In the genomic region with DNA sequence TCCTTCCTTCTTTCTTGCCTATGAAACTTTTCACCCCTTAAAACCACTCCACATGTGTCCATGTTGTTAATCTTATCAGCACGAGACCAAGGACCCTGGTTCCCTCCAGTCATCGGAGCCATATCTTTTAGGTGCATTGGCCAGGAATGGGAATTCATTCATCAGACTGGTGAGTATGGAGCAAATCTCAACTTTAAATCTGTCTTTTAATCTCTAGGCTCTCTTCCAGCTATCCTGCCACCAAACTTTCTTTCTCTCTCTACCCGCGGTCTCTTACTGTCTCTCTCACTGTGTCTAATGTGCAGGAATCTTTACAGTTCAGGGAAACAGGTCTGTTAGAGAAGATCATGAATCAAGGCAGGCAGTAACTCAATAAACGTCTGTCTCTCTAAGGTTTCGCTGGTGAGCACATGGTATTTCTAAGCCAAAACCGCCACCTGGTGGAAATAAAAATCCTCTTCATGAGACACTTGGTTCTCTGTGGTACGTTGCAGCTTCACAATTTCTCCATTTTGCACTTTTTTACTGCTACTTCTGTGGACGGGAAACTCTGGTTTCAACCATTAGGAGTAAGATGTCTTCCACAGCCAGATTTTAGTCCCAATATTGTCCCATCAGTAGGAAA, we compare ENCODE assay signal across 9 cellular contexts. TPM values are rescaled to one million over a fixed set of nuclear protein-coding genes. Genes with fewer than 3 reads are reported as not detected.
A peak's percentile ranks its signal among the peaks of the same experiment; 100 is the strongest.
DNase-seq lines count a peak whose midpoint lies in the region; ATAC-seq, FAIRE-seq and TF ChIP-seq lines count a peak whose summit lies in the region.
"Had no signal": no experiment of that assay in that cellular context is flagged by ENCODE, and none has a peak within 500 bp of the region (broad histone marks: within the 10 kb centered on the region; RNA-seq: fewer than 3 reads in every experiment).

No MANE protein-coding gene starts in this region.

- no peaks in the 10 kb centered on the region for H3K4me1 Mint-ChIP-seq in neural crest cell

- H3K9me3 Mint-ChIP-seq in neural crest cell, result peaks cover 5% of the 10 kb centered on the region

- peak; percentile 94 for FAIRE-seq in GM18507 (lab: Jason Lieb, UNC)

- H3K4me3 Mint-ChIP-seq in neural crest cell, result no peak overlapping the region

- no peak for TF ChIP-seq POLR2A in esophagus muscularis mucosa (IDR thresholded peaks at IDR 0.05; ENCODE audit: low read depth)

- H3K36me3 ChIP-seq in BJ (ENCODE audit: control insufficient read depth, insufficient read depth, low read length), result no peaks in the 10 kb centered on the region
- H3K36me3 ChIP-seq in esophagus muscularis mucosa, result no peaks in the 10 kb centered on the region
- H3K36me3 ChIP-seq in MG63, result no peaks in the 10 kb centered on the region

- no peak for DNase-seq in BJ (ENCODE audit: low read depth)
- no peak for DNase-seq in GM18507 (ENCODE audit: extremely low spot score, insufficient read length, low read depth)
- peak; percentile 18 for DNase-seq in NCI-H446 treated with DMSO at 0.1 percent for 48 hours (lab: John Stamatoyannopoulos, UW)
- peak; percentile 72 for DNase-seq in esophagus muscularis mucosa (ENCODE audit: extremely low spot score)
- peak; percentile 22 for DNase-seq in neural crest cell (ENCODE audit: low read depth, low spot score)
- DNase-seq in MG63, result no peak

- no peak overlapping the region for H3K27ac Mint-ChIP-seq in neural crest cell (ENCODE audit: unreplicated experiment)

- TF ChIP-seq EP300 in esophagus muscularis mucosa (IDR thresholded peaks at IDR 0.05), result no peak

- H3K27me3 ChIP-seq in BJ (ENCODE audit: control insufficient read depth, insufficient read depth, low read length) (peaks cover 3% of the 10 kb centered on the region; the same call in 1 of the 2 replicates), esophagus muscularis mucosa (peaks cover 0 to 17% (median 0%) of the 10 kb centered on the region in 4 donors), MG63 (peaks cover 13% of the 10 kb centered on the region)

- CTCF ChIA-PET in BJ (lab: Yijun Ruan, JAX), result interaction anchor here (0.7 to 3.5 kb wide), 5 partner anchors 119 to 550 kb away, joined by 3 to 23 read pairs (median 4); no protein-coding TSS in a partner anchor

- peaks cover 60% of the 10 kb centered on the region for H3K27me3 Mint-ChIP-seq in neural crest cell (ENCODE audit: low read depth)

- intact Hi-C loops in esophagus muscularis mucosa (cut with DNase I), result loop anchor here (5.0 kb wide), 1 partner anchor 115 kb away; no protein-coding TSS in a partner anchor

- 17% methylated on average over 9 of the region's 9 CpGs for WGBS in esophagus muscularis mucosa

- ATAC-seq in activated CD4-positive, CD25-positive, alpha-beta regulatory T cell treated with anti-CD3 and anti-CD28 coated beads, Interleukin-2, amount 50 U/mL, for 24 hours, result peak; percentile 60 to 69
- ATAC-seq in GM18517 (IDR thresholded peaks at IDR 0.05; ENCODE audit: unreplicated experiment), result no peak

- H3K4me1 ChIP-seq in esophagus muscularis mucosa, result no peaks in the 10 kb centered on the region

- no peak overlapping the region for H3K4me3 ChIP-seq in BJ (ENCODE audit: low read depth, low read length)
- H3K4me3 ChIP-seq in esophagus muscularis mucosa, result no peak overlapping the region
- H3K4me3 ChIP-seq in MG63, result no peak overlapping the region

- H3K9me3 ChIP-seq in esophagus muscularis mucosa, result no peaks in the 10 kb centered on the region
- H3K9me3 ChIP-seq in MG63, result no peaks in the 10 kb centered on the region

- POLR2A ChIA-PET in BJ (lab: Charles Lee), result no interaction called here

- H3K27ac ChIP-seq in esophagus muscularis mucosa (replicated peaks in 1 of 4), result no peak overlapping the region

- TF ChIP-seq CTCF in BJ (IDR thresholded peaks at IDR 0.05; ENCODE audit: insufficient read depth, low read depth, low read length) (peak; percentile 48), esophagus muscularis mucosa (IDR thresholded peaks at IDR 0.05) (peak; percentile 35 to 43 (median 36)), neural crest cell (conservative IDR thresholded peaks at IDR 0.05) (peak; percentile 77)

- H3K36me3 Mint-ChIP-seq in neural crest cell (ENCODE audit: low read depth), result no peaks in the 10 kb centered on the region
- H3K36me3 Mint-ChIP-seq: IgD-negative memory B cell had no signal

RNA-seq across cellular contexts. Expression of a gene that starts 16.1 kb away (rescaled TPM):
- not detected in 2 replicates for polyA plus RNA-seq in BJ (2011; rRNA removed)
- not detected in 2 replicates for polyA minus RNA-seq in BJ (2011; rRNA and poly(A)+ RNA removed)
- not detected for total RNA-seq in esophagus muscularis mucosa
- total RNA-seq in neural crest cell, result not detected in 2 replicates
- not detected in 2 replicates for total RNA-seq in MG63 (2014; rRNA removed; shearing (Covaris generic); ENCODE audit: low replicate concordance)
- polyA plus RNA-seq: IgD-negative memory B cell had no signal

RNA-seq across cellular contexts. Expression of a gene that starts 32.4 kb away (rescaled TPM):
- polyA plus RNA-seq in BJ (2011; rRNA removed), result not detected in 2 replicates
- not detected in 2 replicates for polyA minus RNA-seq in BJ (2011; rRNA and poly(A)+ RNA removed)
- total RNA-seq in esophagus muscularis mucosa, result not detected
- total RNA-seq in neural crest cell, result not detected in 2 replicates
- not detected in 2 replicates for total RNA-seq in MG63 (2014; rRNA removed; shearing (Covaris generic); ENCODE audit: low replicate concordance)
- polyA plus RNA-seq: IgD-negative memory B cell had no signal

Comparison
In these comparisons a context has a peak if more than half of its experiments do, and no peak if none do; other contexts are left out.
1. DNase-seq: peak in NCI-H446 treated with DMSO at 0.1 percent for 48 hours (single experiment), esophagus muscularis mucosa (single experiment) and neural crest cell (single experiment); none in BJ (single experiment), GM18507 (single experiment) and MG63 (single experiment).
2. Peak in every context shown above with its lines, with median percentiles within 50 percentile points of each other: CTCF ChIP-seq.